16 cellular contexts compared by ENCODE assay signal in the genomic region with DNA sequence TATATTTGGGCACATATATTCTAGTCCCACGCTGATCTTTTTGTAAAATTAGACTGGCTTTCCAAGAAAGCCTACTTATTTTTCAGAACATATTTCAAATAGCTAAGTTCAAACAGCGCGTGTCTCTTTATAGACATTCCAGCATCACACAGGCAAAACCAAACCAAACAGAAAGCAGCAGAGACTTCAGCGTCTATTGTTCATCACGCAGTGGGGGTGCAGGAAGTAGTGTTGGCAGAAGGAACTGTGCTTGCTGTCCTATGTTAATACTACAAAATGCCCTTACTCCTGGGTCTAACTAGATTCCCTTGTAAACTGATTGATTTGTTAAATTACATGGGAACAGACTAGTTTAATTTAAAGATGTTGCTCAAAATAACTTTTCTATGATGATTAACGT.
A peak's percentile ranks its signal among the peaks of the same experiment; 100 is the strongest.
DNase-seq lines count a peak whose midpoint lies in the region; ATAC-seq, FAIRE-seq and TF ChIP-seq lines count a peak whose summit lies in the region.
"Had no signal": no experiment of that assay in that cellular context is flagged by ENCODE, and none has a peak within 500 bp of the region (broad histone marks: within the 10 kb centered on the region; RNA-seq: fewer than 3 reads in every experiment).

No MANE protein-coding gene starts in this region.

- no peaks in the 10 kb centered on the region for H3F3A ChIP-seq in neural progenitor cell (ENCODE audit: low read depth)

- H2BK5ac ChIP-seq in H1 (ENCODE audit: low read depth, low read length), result no peak overlapping the region

- CTCF ChIA-PET in H1 (lab: Charles Lee; ENCODE audit: partially characterized antibody), result no interaction called here

- no peak overlapping the region for H2BK20ac ChIP-seq in H1 (ENCODE audit: low read length)

- H3K23me2 ChIP-seq in H1 (ENCODE audit: low read depth, low read length), result no peaks in the 10 kb centered on the region

- H3K4me3 Mint-ChIP-seq in neural progenitor cell, result no peak overlapping the region
- H3K4me3 Mint-ChIP-seq: CD8-positive, alpha-beta T cell had no signal

- H3K18ac ChIP-seq in H1 (ENCODE audit: extremely low read depth, low read length), result no peak overlapping the region

- POLR2A ChIA-PET in H1 (lab: Charles Lee; ENCODE audit: partially characterized antibody), result no interaction called here

- H4K91ac ChIP-seq in H1 (replicated peaks; ENCODE audit: insufficient read length, low read length), result no peak overlapping the region

- H4K5ac ChIP-seq in H1 (ENCODE audit: insufficient read length, low read depth, low read length), result no peak overlapping the region

- no peak overlapping the region for H2BK12ac ChIP-seq in H1 (ENCODE audit: low read depth, low read length)

- H3K4me1 ChIP-seq in H1 (replicated peaks in 1 of 4; ENCODE audit: control insufficient read depth in 3 of 4, insufficient read depth in 4 of 4, low read length in 3 of 4) (no peaks in the 10 kb centered on the region), neural progenitor cell (peaks cover 9% of the 10 kb centered on the region)
- H3K4me1 ChIP-seq: colonic mucosa, Peyer's patch, tibial nerve had no signal

- H2BK120ac ChIP-seq in H1 (replicated peaks; ENCODE audit: low read depth, low read length), result no peak overlapping the region

- no peaks in the 10 kb centered on the region for H3K9me3 Mint-ChIP-seq in neural progenitor cell

- H2AFZ ChIP-seq in H1 (ENCODE audit: low read length), result no peak overlapping the region
- H2AFZ ChIP-seq in neural progenitor cell (replicated peaks), result no peak overlapping the region

- H3K4me1 Mint-ChIP-seq in neural progenitor cell, result peaks cover 15% of the 10 kb centered on the region

- H3K4me3 ChIP-seq in H1 (ENCODE audit: extremely low read depth in 1 of 4, insufficient read depth in 2 of 4, low read depth in 3 of 4, low read length in 4 of 4) (no peak overlapping the region), neural progenitor cell (no peak overlapping the region)
- H3K4me3 ChIP-seq: colonic mucosa, Peyer's patch, tibial nerve had no signal

- H3K14ac ChIP-seq in H1 (ENCODE audit: insufficient read length), result no peak overlapping the region

- no peak overlapping the region for H3K23ac ChIP-seq in H1 (ENCODE audit: insufficient read length)

- no peaks in the 10 kb centered on the region for H3K36me3 ChIP-seq in H1 (ENCODE audit: control insufficient read depth in 2 of 4, insufficient read depth in 4 of 4, low read length in 3 of 4)
- H3K36me3 ChIP-seq in neural progenitor cell, result no peaks in the 10 kb centered on the region
- H3K36me3 ChIP-seq: colonic mucosa, Peyer's patch, tibial nerve had no signal

- DNase-seq in Daoy (ENCODE audit: low read depth), result peak; percentile 54
- DNase-seq in NCI-H69 (lab: John Stamatoyannopoulos, UW), result peak; percentile 87
- DNase-seq in H1 (ENCODE audit: low read depth in 1 of 2, low spot score in 2 of 2), result peak; percentile 2 to 54
- DNase-seq in neural progenitor cell (ENCODE audit: low spot score), result peak; percentile 84
- no peak for DNase-seq in LoVo (ENCODE audit: low spot score)
- no peak for DNase-seq in SKM-1 (lab: John Stamatoyannopoulos, UW; ENCODE audit: unreplicated experiment)
- DNase-seq: CD8-positive, alpha-beta T cell; colonic mucosa; glutamatergic neuron; Peyer's patch had no signal

- H2BK15ac ChIP-seq in H1 (ENCODE audit: low read length), result no peak overlapping the region

- no peaks in the 10 kb centered on the region for H3K36me3 Mint-ChIP-seq in neural progenitor cell
- H3K36me3 Mint-ChIP-seq: CD8-positive, alpha-beta T cell had no signal

- H2AK5ac ChIP-seq in H1 (ENCODE audit: low read depth, low read length), result no peak overlapping the region

- H3K79me1 ChIP-seq in H1 (ENCODE audit: low read depth, low read length), result no peaks in the 10 kb centered on the region

- TF ChIP-seq RAD21 in H1 (IDR thresholded peaks at IDR 0.05 in 1 of 2, conservative IDR thresholded peaks at IDR 0.05 in 1 of 2; ENCODE audit: low read depth in 2 of 2, low read length in 2 of 2), result no peak

- 62% methylated on average over 6 of the region's 6 CpGs; no CpG with 5 or more reads in 1 of the 2 experiments for WGBS in H1 (ENCODE audit: extremely low coverage in 1 of 2, insufficient coverage in 1 of 2, insufficient read length in 1 of 2, insufficient replicate concordance in 2 of 2, low coverage in 1 of 2, low lambda C conversion rate in 2 of 2, missing lambda C conversion rate in 1 of 2), 2 experiments

- H3K9me3 ChIP-seq in H1 (ENCODE audit: insufficient read depth in 2 of 2, low read depth in 1 of 2, low read length in 1 of 2) (peaks cover 12 to 14% of the 10 kb centered on the region in 2 experiments; a peak in 2 of 4 replicates), neural progenitor cell (ENCODE audit: low read depth) (no peaks in the 10 kb centered on the region)
- H3K9me3 ChIP-seq: colonic mucosa, Peyer's patch, tibial nerve had no signal

- H3K4me2 ChIP-seq in H1 (ENCODE audit: insufficient read depth in 1 of 2, low read depth in 2 of 2, low read length in 2 of 2) (no peak overlapping the region), neural progenitor cell (peak overlapping the region; percentile 25)

- no peak overlapping the region for H3K56ac ChIP-seq in H1 (replicated peaks; ENCODE audit: insufficient read length, low read depth, low read length)

- no peak for TF ChIP-seq POLR2A in H1 (IDR thresholded peaks at IDR 0.05; ENCODE audit: control extremely low read depth in 1 of 2, low read depth in 2 of 2, low read length in 2 of 2)

- no peak for TF ChIP-seq EP300 in H1 (IDR thresholded peaks at IDR 0.05; ENCODE audit: borderline replicate concordance in 1 of 2, low read depth in 2 of 2, low read length in 2 of 2)

- peak overlapping the region; percentile 9 for H3K27ac Mint-ChIP-seq in neural progenitor cell
- H3K27ac Mint-ChIP-seq: activated T-helper 2 cell treated with anti-CD3 and anti-CD28 coated beads, Interferon-gamma antibody, Interleukin-2, Interleukin-4, amounts not matched to agents 10 μg/mL and 5 μg/mL and 100 μg/mL, durations not matched to agents 14 hours and 24 hours and 36 hours; CD8-positive, alpha-beta T cell had no signal

- H3K79me2 ChIP-seq in H1 (ENCODE audit: control insufficient read depth in 1 of 2, insufficient read depth in 2 of 2, low read length in 2 of 2) (no peaks in the 10 kb centered on the region), neural progenitor cell (ENCODE audit: low read depth) (no peaks in the 10 kb centered on the region)

- no peak overlapping the region for H4K8ac ChIP-seq in H1 (ENCODE audit: extremely low read depth, insufficient read depth, low read length)

- H4K20me1 ChIP-seq in H1 (replicated peaks in 1 of 2; ENCODE audit: control insufficient read depth in 1 of 2, insufficient read depth in 2 of 2, low read length in 2 of 2) (no peaks in the 10 kb centered on the region), neural progenitor cell (ENCODE audit: low read depth) (no peaks in the 10 kb centered on the region)

- H3K27me3 ChIP-seq in H1 (replicated peaks in 1 of 4; ENCODE audit: control insufficient read depth in 3 of 4, extremely low read depth in 1 of 4, insufficient read depth in 3 of 4, low read length in 3 of 4) (no peaks in the 10 kb centered on the region), neural progenitor cell (no peaks in the 10 kb centered on the region)
- H3K27me3 ChIP-seq: colonic mucosa, Peyer's patch, tibial nerve had no signal

- no peak for TF ChIP-seq CTCF in H1 (IDR thresholded peaks at IDR 0.05; ENCODE audit: control extremely low read depth in 1 of 3, insufficient read depth in 1 of 3, low read depth in 1 of 3, low read length in 3 of 3)
- no peak for TF ChIP-seq CTCF in neural progenitor cell (IDR thresholded peaks at IDR 0.05)

- H3K9ac ChIP-seq in H1 (replicated peaks in 1 of 4; ENCODE audit: extremely low read depth in 1 of 4, low read depth in 3 of 4, low read length in 3 of 4) (no peak overlapping the region), neural progenitor cell (no peak overlapping the region)

- no peak overlapping the region for H3K4ac ChIP-seq in H1 (replicated peaks; ENCODE audit: insufficient read length, low read depth, low read length)

- no peak for ATAC-seq in HG03521 (IDR thresholded peaks at IDR 0.05; ENCODE audit: unreplicated experiment)
- ATAC-seq in HG02938 (IDR thresholded peaks at IDR 0.05; ENCODE audit: unreplicated experiment), result no peak
- ATAC-seq: activated CD4-positive, CD25-positive, alpha-beta regulatory T cell treated with anti-CD3 and anti-CD28 coated beads, Interleukin-2, amount 50 U/mL, for 24 hours; CD8-positive, alpha-beta T cell had no signal

- H3K27me3 Mint-ChIP-seq in neural progenitor cell (ENCODE audit: insufficient read depth, low read depth), result no peaks in the 10 kb centered on the region

- FAIRE-seq in H1 (lab: Jason Lieb, UNC), result no peak

- H3K27ac ChIP-seq in H1 (ENCODE audit: low read depth, low read length) (no peak overlapping the region), neural progenitor cell (no peak overlapping the region)
- H3K27ac ChIP-seq: colonic mucosa, HL-60, Peyer's patch, tibial nerve had no signal

TF ChIP-seq in H1, 55 proteins besides CTCF, POLR2A, EP300 and RAD21:
- TF ChIP-seq SIX5 (IDR thresholded peaks at IDR 0.05; ENCODE audit: low read depth, low read length), result no peak
- TF ChIP-seq TEAD4 (IDR thresholded peaks at IDR 0.05; ENCODE audit: low read depth, low read length), result 0 out of 2 replicates have a peak, but pooled peaks have one; percentile 18
- no peak for TF ChIP-seq GTF2F1 (IDR thresholded peaks at IDR 0.05; ENCODE audit: borderline replicate concordance, low read depth, low read length)
- no peak for TF ChIP-seq TCF12 (IDR thresholded peaks at IDR 0.05; ENCODE audit: low read depth, low read length)
- TF ChIP-seq SRF (IDR thresholded peaks at IDR 0.05; ENCODE audit: low read depth, low read length), result no peak
- no peak for TF ChIP-seq NANOG (IDR thresholded peaks at IDR 0.05; ENCODE audit: insufficient read depth, low read depth, low read length, poor library complexity, severe bottlenecking)
- TF ChIP-seq HDAC2 (IDR thresholded peaks at IDR 0.05; ENCODE audit: borderline replicate concordance in 1 of 2, low read depth in 2 of 2, low read length in 2 of 2), result no peak
TF ChIP-seq in H1: peak in this region for 1.

Comparison
In these comparisons a context has a peak if more than half of its experiments do, and no peak if none do; other contexts are left out.
1. DNase-seq: peak in Daoy (single experiment), NCI-H69 (single experiment), H1 (2 of 2) and neural progenitor cell (single experiment); none in LoVo (single experiment) and SKM-1 (single experiment).